Comparison of ENCODE assay signal across 8 cellular contexts in the genomic region with DNA sequence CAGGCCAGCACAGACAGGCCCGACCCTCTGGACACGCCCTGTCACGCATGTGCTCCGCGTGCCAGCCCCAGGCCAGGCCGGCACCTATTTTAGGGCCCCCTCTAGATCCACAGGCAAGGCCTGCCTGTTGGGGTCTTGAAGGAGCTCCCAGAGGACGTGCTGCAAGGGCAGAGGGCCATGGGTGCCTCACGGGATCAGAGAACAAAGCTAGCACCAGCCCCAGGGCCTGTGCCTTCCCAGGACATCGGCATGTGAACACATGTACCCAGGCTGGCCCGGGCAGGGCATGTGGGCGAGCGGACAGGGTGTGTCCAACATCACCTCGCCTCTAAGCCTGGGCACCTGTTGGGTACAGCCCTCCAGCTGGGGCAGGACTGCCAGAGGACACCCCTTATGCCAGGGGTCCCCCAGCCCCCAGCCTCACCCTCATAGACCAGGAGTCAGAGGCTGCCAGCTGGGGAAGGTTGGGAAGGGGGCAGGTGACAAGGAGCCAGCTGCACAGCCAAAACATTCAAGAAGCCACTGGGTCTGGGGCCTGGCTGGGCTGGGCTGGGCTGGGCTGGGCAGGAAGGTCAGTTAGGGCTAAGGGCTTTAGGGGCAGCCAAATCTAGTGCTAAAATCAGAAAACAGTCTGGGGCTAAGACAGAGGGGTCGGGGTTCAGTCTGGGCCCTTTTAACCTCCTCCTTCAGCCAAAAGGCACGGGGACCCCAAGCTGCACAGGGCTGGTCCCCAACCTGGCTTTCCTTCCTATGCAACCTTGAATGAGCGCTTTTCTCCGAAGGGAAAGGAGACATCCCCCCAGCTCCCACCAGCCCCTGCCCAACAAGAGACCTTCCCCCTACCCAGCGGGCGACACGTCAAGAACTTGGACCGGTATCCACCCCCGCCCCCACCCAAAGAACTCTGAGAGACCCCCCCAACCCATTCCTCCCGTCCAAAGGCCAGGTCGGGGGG. TPM values are rescaled to one million over a fixed set of nuclear protein-coding genes. Genes with fewer than 3 reads are reported as not detected.
DNase-seq lines count a peak whose midpoint lies in the region; ATAC-seq and TF ChIP-seq lines count a peak whose summit lies in the region.

No MANE protein-coding gene starts in this region.

- no peaks in the 10 kb centered on the region for H3K27me3 ChIP-seq in Karpas-422 (ENCODE audit: low read length)
- H3K27me3 ChIP-seq in heart right ventricle: no peaks in the 10 kb centered on the region
- H3K27me3 ChIP-seq in sigmoid colon: no peaks in the 10 kb centered on the region

- H3K4me2 ChIP-seq in Karpas-422 (ENCODE audit: low read depth, low read length, poor library complexity, severe bottlenecking): peak overlapping the region; percentile 60

- peak in 1 of 2 donors; percentile 30 for TF ChIP-seq POLR2A in sigmoid colon (IDR thresholded peaks at IDR 0.05)

- no peak for TF ChIP-seq EP300 in sigmoid colon (IDR thresholded peaks at IDR 0.05)

- H3K27ac ChIP-seq in Karpas-422 (ENCODE audit: low read length): no peak overlapping the region
- H3K27ac ChIP-seq in heart right ventricle: peak overlapping the region; percentile 99 to 100 (median 100)
- peak overlapping the region; percentile 96 to 100 (median 99) for H3K27ac ChIP-seq in sigmoid colon

- WGBS in heart right ventricle, 2 donors: 2 to 3% methylated on average over 24 of the region's 24 CpGs
- WGBS in sigmoid colon, 2 donors: 4 to 15% methylated on average over 24 of the region's 24 CpGs

- no peaks in the 10 kb centered on the region for H3K9me3 Mint-ChIP-seq in activated naive CD4-positive, alpha-beta T cell treated with anti-CD3 and anti-CD28 coated beads, Interleukin-2, amount 50 U/mL, for 72 hours

- TF ChIP-seq CTCF in heart right ventricle (IDR thresholded peaks at IDR 0.05) (no peak), sigmoid colon (IDR thresholded peaks at IDR 0.05) (no peak)

- no peaks in the 10 kb centered on the region for H3K79me2 ChIP-seq in Karpas-422 (ENCODE audit: low read length)

- H3K9me3 ChIP-seq in Karpas-422 (ENCODE audit: low read length): no peaks in the 10 kb centered on the region
- no peaks in the 10 kb centered on the region for H3K9me3 ChIP-seq in heart right ventricle
- H3K9me3 ChIP-seq in sigmoid colon: no peaks in the 10 kb centered on the region

- peaks cover 40% of the 10 kb centered on the region for H3K4me1 ChIP-seq in Karpas-422 (ENCODE audit: low read length)
- H3K4me1 ChIP-seq in heart right ventricle: peaks cover 33 to 77% (median 51%) of the 10 kb centered on the region in 9 donors
- H3K4me1 ChIP-seq in sigmoid colon: peaks cover 0 to 74% (median 66%) of the 10 kb centered on the region in 4 donors

- H3K36me3 ChIP-seq in Karpas-422 (ENCODE audit: insufficient read depth, low read length) (no peaks in the 10 kb centered on the region), heart right ventricle (peaks cover 0 to 32% (median under 1%) of the 10 kb centered on the region in 9 donors), sigmoid colon (peaks cover 0 to under 1% (median 0%) of the 10 kb centered on the region in 4 donors)

- H3K9me2 ChIP-seq in Karpas-422 (replicated peaks; ENCODE audit: insufficient read depth, low read length): no peaks in the 10 kb centered on the region

- H3K4me3 ChIP-seq in Karpas-422 (ENCODE audit: low read length): peak overlapping the region; percentile 63
- peak overlapping the region; percentile 76 to 100 (median 96) for H3K4me3 ChIP-seq in heart right ventricle
- peak overlapping the region; percentile 77 to 99 (median 88) for H3K4me3 ChIP-seq in sigmoid colon

- ATAC-seq in activated naive CD4-positive, alpha-beta T cell treated with anti-CD3 and anti-CD28 coated beads, Interleukin-2, amount 50 U/mL, for 72 hours: no peak
- peak in 6 of 8 donors; percentile 3 to 23 (median 12) for ATAC-seq in heart right ventricle

- no peak overlapping the region for H2AFZ ChIP-seq in Karpas-422 (ENCODE audit: low read length)

- H3K36me3 Mint-ChIP-seq in activated naive CD4-positive, alpha-beta T cell treated with anti-CD3 and anti-CD28 coated beads, Interleukin-2, amount 50 U/mL, for 72 hours: peaks cover 27 to 28% of the 10 kb centered on the region in 2 donors

- no peaks in the 10 kb centered on the region for H4K20me1 ChIP-seq in Karpas-422 (ENCODE audit: insufficient read depth, low read depth, low read length)

- DNase-seq in AG20443 (ENCODE audit: low spot score) (peak; percentile 32), Karpas-422 (peak; percentile 36), heart right ventricle (peak in 1 of 2 donors; percentile 74), sigmoid colon (peak; percentile 86), GM19238 (ENCODE audit: insufficient read length, low spot score) (no peak), hypothalamus (lab: John Stamatoyannopoulos, UW) (no peak)
- DNase-seq in activated naive CD4-positive, alpha-beta T cell treated with anti-CD3 and anti-CD28 coated beads, Interleukin-2, amount 50 U/mL, for 72 hours (ENCODE audit: low spot score in 2 of 2): peak in 1 of 2 donors; percentile 74
- no peak for DNase-seq in NK-92 treated with Interleukin-12 subunit alpha and Interleukin-12 subunit beta, amount 100 ng/mL, for 24 hours (lab: John Stamatoyannopoulos, UW)

- H3K27ac Mint-ChIP-seq in activated naive CD4-positive, alpha-beta T cell treated with anti-CD3 and anti-CD28 coated beads, Interleukin-2, amount 50 U/mL, for 72 hours: peak overlapping the region; percentile 98

- H3K9ac ChIP-seq in Karpas-422 (ENCODE audit: low read length): peak overlapping the region; percentile 66

- intact Hi-C loops in heart right ventricle (cut with DNase I) (loop anchor here in 4 of 10 donors (10.0 kb wide), 2 partner anchors 677 to 687 kb away; a partner anchor contains a TSS), sigmoid colon (cut with DNase I) (loop anchor here (10.0 kb wide), 1 partner anchor 817 kb away; no protein-coding TSS in a partner anchor)

RNA-seq across cellular contexts. Expression of a gene that starts 35.3 kb away (rescaled TPM):
- total RNA-seq in Karpas-422 (2014; rRNA removed; shearing (Covaris generic); ENCODE audit: low replicate concordance): not detected in 2 replicates
- under 1 TPM; 0.88 to 0.98 TPM for total RNA-seq in activated naive CD4-positive, alpha-beta T cell treated with anti-CD3 and anti-CD28 coated beads, Interleukin-2, amount 50 U/mL, for 72 hours
- 1 to 10 TPM in 3 of 10 donors, under 1 TPM in 3, not detected in 4; 0.37 to 1.5 (median 0.98) TPM for total RNA-seq in heart right ventricle
- polyA plus RNA-seq in heart right ventricle: 1 to 10 TPM in 1 of 2 donors, under 1 TPM in 1; 0.41 to 2.9 TPM
- total RNA-seq in sigmoid colon: not detected
- under 1 TPM in 1 of 3 donors, not detected in 2; 0.16 TPM for polyA plus RNA-seq in sigmoid colon

RNA-seq across cellular contexts. Expression of a gene that starts 46.4 kb away (rescaled TPM):
- 6.8 and 7.3 TPM in 2 replicates for total RNA-seq in Karpas-422 (2014; rRNA removed; shearing (Covaris generic); ENCODE audit: low replicate concordance)
- total RNA-seq in activated naive CD4-positive, alpha-beta T cell treated with anti-CD3 and anti-CD28 coated beads, Interleukin-2, amount 50 U/mL, for 72 hours: 1 to 10 TPM; 6.3 to 8.8 TPM
- total RNA-seq in heart right ventricle (1 to 10 TPM; 2.1 to 7.1 (median 3.0) TPM), sigmoid colon (1 to 10 TPM; 2.3 to 4.4 (median 3.3) TPM)
- polyA plus RNA-seq in heart right ventricle (1 to 10 TPM; 1.2 to 1.5 TPM), sigmoid colon (1 to 10 TPM in 2 of 3 donors, under 1 TPM in 1; 0.60 to 3.3 (median 1.4) TPM)

Comparison
In these comparisons a context has a peak if more than half of its experiments do, and no peak if none do; other contexts are left out.
1. DNase-seq: peak in AG20443 (single experiment), Karpas-422 (single experiment) and sigmoid colon (single experiment); none in GM19238 (single experiment), NK-92 treated with Interleukin-12 subunit alpha and Interleukin-12 subunit beta, amount 100 ng/mL, for 24 hours (single experiment) and hypothalamus (0 of 51).
2. ATAC-seq: peak in heart right ventricle (6 of 8); none in activated naive CD4-positive, alpha-beta T cell treated with anti-CD3 and anti-CD28 coated beads, Interleukin-2, amount 50 U/mL, for 72 hours (0 of 2).
3. Peak in every context shown above with its lines, with median percentiles within 50 percentile points of each other: H3K4me3 ChIP-seq.